Comparison of ENCODE assay signal across 8 cellular contexts in genomic region chr14:105420976-105421674, GRCh38. TPM values are rescaled to one million over a fixed set of nuclear protein-coding genes. Genes with fewer than 3 reads are reported as not detected.
DNase-seq lines count a peak whose midpoint lies in the region; ATAC-seq and TF ChIP-seq lines count a peak whose summit lies in the region.

No MANE protein-coding gene starts in this region.

- TF ChIP-seq CTCF in GM06990 (IDR thresholded peaks at IDR 0.05; ENCODE audit: insufficient read depth, low read length, poor library complexity, severe bottlenecking), result no peak
- no peak for TF ChIP-seq CTCF in fibroblast of the aortic adventitia (IDR thresholded peaks at IDR 0.05; ENCODE audit: insufficient read depth, low read length)
- no peak for TF ChIP-seq CTCF in psoas muscle (IDR thresholded peaks at IDR 0.05)

- 39 to 48% (median 43%) methylated on average over 23 of the region's 23 CpGs for WGBS in psoas muscle, 3 donors

- peaks cover 29% of the 10 kb centered on the region for H3K4me1 ChIP-seq in psoas muscle

- H3K4me1 Mint-ChIP-seq in T-cell, result peaks cover 30 to 36% (median 33%) of the 10 kb centered on the region in 3 donors

- H3K4me3 Mint-ChIP-seq in T-cell, result peak overlapping the region; percentile 79 to 88 (median 84)

- H3K27ac ChIP-seq in psoas muscle, result peak overlapping the region; percentile 73

- ATAC-seq in T-cell (replicated peaks in 1 of 4) (no peak), psoas muscle (peak; percentile 7 to 25 (median 18)), HG03439 (IDR thresholded peaks at IDR 0.05; ENCODE audit: unreplicated experiment) (no peak), GM19452 (IDR thresholded peaks at IDR 0.05; ENCODE audit: unreplicated experiment) (no peak)

- DNase-seq in GM06990 (ENCODE audit: extremely low read depth, insufficient read length) (no peak), T-cell (no peak), fibroblast of the aortic adventitia (ENCODE audit: low read depth) (no peak), psoas muscle (peak in 1 of 2 donors; percentile 59), SIG-M5 (lab: John Stamatoyannopoulos, UW) (no peak), NCI-H1694 (lab: John Stamatoyannopoulos, UW) (no peak)

- H3K27me3 Mint-ChIP-seq in T-cell, result no peaks in the 10 kb centered on the region

- intact Hi-C loops in psoas muscle (cut with DNase I), result no loop called here

- POLR2A ChIA-PET in T-cell (lab: Charles Lee), result interaction anchor here in 1 of 2 donors (0.6 kb wide), 1 partner anchor 71 kb away, joined by 3 read pairs; no protein-coding TSS in a partner anchor

- H3K36me3 ChIP-seq in GM06990 (ENCODE audit: control insufficient read depth, insufficient read depth, low read length), result peaks cover 7% of the 10 kb centered on the region
- H3K36me3 ChIP-seq in psoas muscle (ENCODE audit: insufficient read depth in 1 of 2, low read depth in 1 of 2), result no peaks in the 10 kb centered on the region

- H3K4me3 ChIP-seq in GM06990 (replicated peaks; ENCODE audit: low read depth, low read length) (peak overlapping the region; percentile 94), fibroblast of the aortic adventitia (ENCODE audit: low read depth, low read length) (peak overlapping the region; percentile 80), psoas muscle (peak overlapping the region; percentile 86)

- H3K27ac Mint-ChIP-seq in T-cell, result peak overlapping the region; percentile 80 to 86

- H3K27me3 ChIP-seq in GM06990 (replicated peaks; ENCODE audit: control insufficient read depth, insufficient read depth, low read length) (no peaks in the 10 kb centered on the region), psoas muscle (ENCODE audit: insufficient read depth in 3 of 3, low read length in 2 of 3) (no peaks in the 10 kb centered on the region)

- CTCF ChIA-PET in T-cell (lab: Charles Lee), result no interaction called here

- no peaks in the 10 kb centered on the region for H3K9me3 ChIP-seq in psoas muscle

- H3K9me3 Mint-ChIP-seq in T-cell, result no peaks in the 10 kb centered on the region

- peaks cover 3% of the 10 kb centered on the region for H3K36me3 Mint-ChIP-seq in T-cell

RNA-seq across cellular contexts. Expression of gene MTA1, which starts 1.5 kb away (rescaled TPM):
- total RNA-seq in T-cell (100 to 1,000 TPM; 111 to 152 (median 141) TPM), fibroblast of the aortic adventitia (ENCODE audit: low replicate concordance) (43.0 and 44.4 TPM in 2 replicates), psoas muscle (10 to 100 TPM; 41.1 to 48.6 (median 45.1) TPM)
- polyA plus RNA-seq in psoas muscle, result 10 to 100 TPM; 22.6 to 32.8 (median 25.5) TPM

RNA-seq across cellular contexts. Expression of gene TEX22, which starts 22.8 kb away (rescaled TPM):
- 1 to 10 TPM in 4 of 5 donors, under 1 TPM in 1; 0.93 to 9.0 (median 6.0) TPM for total RNA-seq in T-cell
- 0.27 and 1.5 TPM in 2 replicates for total RNA-seq in fibroblast of the aortic adventitia (ENCODE audit: low replicate concordance)
- total RNA-seq in psoas muscle, result under 1 TPM in 3 of 4 donors, not detected in 1; 0.34 to 0.75 (median 0.39) TPM
- under 1 TPM in 2 of 3 donors, not detected in 1; 0.10 to 0.13 TPM for polyA plus RNA-seq in psoas muscle

RNA-seq across cellular contexts. Expression of gene CRIP2, which starts 53.5 kb away (rescaled TPM):
- total RNA-seq in T-cell (10 to 100 TPM in 4 of 5 donors, 1 to 10 TPM in 1; 6.4 to 38.7 (median 19.7) TPM), fibroblast of the aortic adventitia (ENCODE audit: low replicate concordance) (32.9 and 54.3 TPM in 2 replicates), psoas muscle (10 to 100 TPM; 23.1 to 46.5 (median 30.2) TPM)
- polyA plus RNA-seq in psoas muscle, result 10 to 100 TPM; 28.5 to 71.8 (median 47.3) TPM

Comparison
In these comparisons a context has a peak if more than half of its experiments do, and no peak if none do; other contexts are left out.
1. ATAC-seq: peak in psoas muscle (4 of 4); none in T-cell (0 of 4), HG03439 (single experiment) and GM19452 (single experiment).
2. Peak in every context shown above with its lines, with median percentiles within 50 percentile points of each other: H3K4me3 ChIP-seq.